Comparison of ENCODE assay signal across 26 cellular contexts in the genomic region with DNA sequence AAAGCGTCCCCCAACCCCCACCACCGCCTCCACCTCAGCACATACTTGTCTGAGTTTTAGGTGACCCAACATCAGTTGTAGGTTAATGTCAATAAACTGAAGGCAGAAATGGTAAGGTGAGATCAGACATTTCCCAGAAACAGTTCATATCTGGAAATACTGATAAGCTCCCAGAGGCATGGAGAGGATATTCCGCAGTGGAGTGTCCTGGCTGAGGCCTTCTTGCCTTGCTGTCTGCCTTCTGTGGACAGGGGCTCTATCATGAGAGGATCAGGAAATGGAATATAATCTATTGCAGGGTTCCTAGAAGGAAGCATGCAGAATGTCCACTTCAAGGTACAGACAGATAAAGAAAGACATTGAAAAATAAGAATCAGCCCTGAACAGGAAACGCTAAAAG.
"Had no signal": no experiment of that assay in that cellular context is flagged by ENCODE, and none has a peak within 500 bp of the region (broad histone marks: within the 10 kb centered on the region; RNA-seq: fewer than 3 reads in every experiment).

No MANE protein-coding gene starts in this region.

- ATAC-seq: left colon; left lung; lower lobe of right lung; natural killer cell; right lobe of liver; stimulated activated memory B cell treated with anti-CD40 and anti-IgM and Interleukin-4, amounts not matched to agents 10 μg/mL and 1 μg/mL and 100 μg/mL, for 72 hours; stimulated activated naive CD8-positive, alpha-beta T cell treated with anti-CD3 and anti-CD28 coated beads, Interleukin-15, amount 100 ng/mL, for 72 hours had no signal

- DNase-seq: left colon; left lung; lower lobe of right lung; mammary epithelial cell; mesenchymal stem cell; naive B cell; natural killer cell; nephron progenitor cell; ovary; right lobe of liver; stimulated activated CD4-positive, alpha-beta T cell treated with anti-CD3 and anti-CD28 coated beads, Interleukin-1b, Interleukin-23, amount 100 ng/mL, for 48 hours; stimulated activated CD4-positive, alpha-beta T cell treated with anti-CD3 and anti-CD28 coated beads, Interleukin-2, amount 100 ng/mL, for 48 hours; stimulated activated CD4-positive, alpha-beta T cell treated with anti-CD3 and anti-CD28 coated beads, Interleukin-4, amount 100 ng/mL, for 4 hours; stimulated activated CD8-positive, alpha-beta memory T cell treated with anti-CD3 and anti-CD28 coated beads, Interleukin-4, amount 100 ng/mL, for 48 hours; stimulated activated naive CD4-positive, alpha-beta T cell treated with Interleukin-2 at 50 U/mL for 16 hours; stimulated activated naive CD8-positive, alpha-beta T cell treated with anti-CD3 and anti-CD28 coated beads, Interleukin-15, amount 100 ng/mL, for 72 hours; substantia nigra; testis; thyroid gland; transverse colon; uterus had no signal

- H3K9me3 ChIP-seq: left lung, lower lobe of right lung, ovary, right lobe of liver, testis, thyroid gland, transverse colon, uterus had no signal

- H3K27me3 ChIP-seq: hepatocyte, left lung, ovary, right atrium auricular region, right lobe of liver, testis, thyroid gland, transverse colon, uterus had no signal

- H3K4me1 ChIP-seq: left lung, lower lobe of right lung, right atrium auricular region, right lobe of liver, testis, thyroid gland, uterus had no signal

- H3K27ac Mint-ChIP-seq: naive B cell; natural killer cell; nephron progenitor cell; progenitor cell of endocrine pancreas; stimulated activated memory B cell treated with anti-CD40 and anti-IgM and Interleukin-4, amounts not matched to agents 10 μg/mL and 1 μg/mL and 100 μg/mL, for 72 hours; stimulated activated naive CD8-positive, alpha-beta T cell treated with anti-CD3 and anti-CD28 coated beads, Interleukin-15, amount 100 ng/mL, for 72 hours had no signal

- H3K27me3 Mint-ChIP-seq: stimulated activated memory B cell treated with anti-CD40 and anti-IgM and Interleukin-4, amounts not matched to agents 10 μg/mL and 1 μg/mL and 100 μg/mL, for 72 hours; stimulated activated naive CD8-positive, alpha-beta T cell treated with anti-CD3 and anti-CD28 coated beads, Interleukin-15, amount 100 ng/mL, for 72 hours had no signal

- H3K4me3 ChIP-seq: hepatocyte, left lung, lower lobe of right lung, ovary, right atrium auricular region, right lobe of liver, smooth muscle cell, testis, thyroid gland, transverse colon, uterus had no signal

- H3K36me3 ChIP-seq: left lung, lower lobe of right lung, ovary, right atrium auricular region, right lobe of liver, thyroid gland, transverse colon, uterus had no signal

- H3K27ac ChIP-seq: hepatocyte, left lung, lower lobe of right lung, ovary, right atrium auricular region, right lobe of liver, testis, thyroid gland, transverse colon, uterus had no signal

- H3K36me3 Mint-ChIP-seq: naive B cell; stimulated activated memory B cell treated with anti-CD40 and anti-IgM and Interleukin-4, amounts not matched to agents 10 μg/mL and 1 μg/mL and 100 μg/mL, for 72 hours had no signal

- H3K4me1 Mint-ChIP-seq: naive B cell; natural killer cell; nephron progenitor cell; stimulated activated memory B cell treated with anti-CD40 and anti-IgM and Interleukin-4, amounts not matched to agents 10 μg/mL and 1 μg/mL and 100 μg/mL, for 72 hours; stimulated activated naive CD8-positive, alpha-beta T cell treated with anti-CD3 and anti-CD28 coated beads, Interleukin-15, amount 100 ng/mL, for 72 hours had no signal

- H3K4me3 Mint-ChIP-seq: naive B cell; natural killer cell; nephron progenitor cell; stimulated activated memory B cell treated with anti-CD40 and anti-IgM and Interleukin-4, amounts not matched to agents 10 μg/mL and 1 μg/mL and 100 μg/mL, for 72 hours; stimulated activated naive CD8-positive, alpha-beta T cell treated with anti-CD3 and anti-CD28 coated beads, Interleukin-15, amount 100 ng/mL, for 72 hours had no signal
